Comparison of ENCODE assay signal across 8 cellular contexts in the genomic region with DNA sequence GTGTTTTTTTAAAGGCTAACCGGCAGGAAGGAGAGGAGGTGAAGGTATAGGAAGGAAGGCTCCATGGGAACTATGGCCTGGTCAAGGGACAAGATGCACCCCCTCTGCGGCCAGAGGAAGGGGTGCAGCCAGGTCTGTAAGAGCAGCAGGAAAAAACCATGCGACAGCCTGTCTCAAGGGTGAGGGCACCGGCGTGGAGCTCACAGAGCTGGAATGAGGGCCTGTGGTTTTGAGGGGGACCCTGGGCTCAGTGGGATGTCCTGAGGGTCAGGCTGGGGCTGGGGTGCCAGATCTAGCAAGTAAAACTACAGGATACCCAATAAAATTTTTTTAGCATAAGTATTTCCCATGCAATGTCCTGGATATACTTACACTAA. TPM values are rescaled to one million over a fixed set of nuclear protein-coding genes. Genes with fewer than 3 reads are reported as not detected.
DNase-seq lines count a peak whose midpoint lies in the region; ATAC-seq and TF ChIP-seq lines count a peak whose summit lies in the region.

No MANE protein-coding gene starts in this region.

- H3K9me3 ChIP-seq in iPS-18c (ENCODE audit: control insufficient read depth, insufficient read depth, low read length): no peaks in the 10 kb centered on the region

- DNase-seq in activated T-helper 1 cell treated with anti-CD3 and anti-CD28 coated beads, Interleukin-12 subunit alpha, Interleukin-12 subunit beta, Interleukin-2, Interleukin-4 antibody, amounts not matched to agents 30 ng/mL and 10 ng/mL and 1 ng/mL, durations not matched to agents 14 hours and 24 hours and 36 hours (ENCODE audit: low spot score): no peak
- DNase-seq in stimulated activated naive CD8-positive, alpha-beta T cell treated with anti-CD3 and anti-CD28 coated beads, Interleukin-15, amount 100 ng/mL, for 72 hours: no peak
- DNase-seq in pons (ENCODE audit: low spot score) (no peak), lower leg skin (ENCODE audit: low spot score in 2 of 2) (no peak), NCI-H1092 (lab: John Stamatoyannopoulos, UW) (no peak)

- peak overlapping the region; percentile 76 for H3K4me3 Mint-ChIP-seq in activated T-helper 1 cell treated with anti-CD3 and anti-CD28 coated beads, Interleukin-12 subunit alpha, Interleukin-12 subunit beta, Interleukin-2, Interleukin-4 antibody, amounts not matched to agents 30 ng/mL and 10 ng/mL and 1 ng/mL, durations not matched to agents 14 hours and 24 hours and 36 hours
- peak overlapping the region; percentile 73 to 86 for H3K4me3 Mint-ChIP-seq in stimulated activated naive CD8-positive, alpha-beta T cell treated with anti-CD3 and anti-CD28 coated beads, Interleukin-15, amount 100 ng/mL, for 72 hours

- no peak for TF ChIP-seq POLR2A in lower leg skin (IDR thresholded peaks at IDR 0.05)

- H3K27ac Mint-ChIP-seq in activated T-helper 1 cell treated with anti-CD3 and anti-CD28 coated beads, Interleukin-12 subunit alpha, Interleukin-12 subunit beta, Interleukin-2, Interleukin-4 antibody, amounts not matched to agents 30 ng/mL and 10 ng/mL and 1 ng/mL, durations not matched to agents 14 hours and 24 hours and 36 hours: peak overlapping the region; percentile 55
- peak overlapping the region; percentile 45 to 95 for H3K27ac Mint-ChIP-seq in stimulated activated naive CD8-positive, alpha-beta T cell treated with anti-CD3 and anti-CD28 coated beads, Interleukin-15, amount 100 ng/mL, for 72 hours

- peaks cover 22% of the 10 kb centered on the region for H3K4me1 Mint-ChIP-seq in activated T-helper 1 cell treated with anti-CD3 and anti-CD28 coated beads, Interleukin-12 subunit alpha, Interleukin-12 subunit beta, Interleukin-2, Interleukin-4 antibody, amounts not matched to agents 30 ng/mL and 10 ng/mL and 1 ng/mL, durations not matched to agents 14 hours and 24 hours and 36 hours (ENCODE audit: low read depth)
- H3K4me1 Mint-ChIP-seq in stimulated activated naive CD8-positive, alpha-beta T cell treated with anti-CD3 and anti-CD28 coated beads, Interleukin-15, amount 100 ng/mL, for 72 hours: peaks cover 41% of the 10 kb centered on the region

- no peaks in the 10 kb centered on the region for H3K9me3 Mint-ChIP-seq in activated T-helper 1 cell treated with anti-CD3 and anti-CD28 coated beads, Interleukin-12 subunit alpha, Interleukin-12 subunit beta, Interleukin-2, Interleukin-4 antibody, amounts not matched to agents 30 ng/mL and 10 ng/mL and 1 ng/mL, durations not matched to agents 14 hours and 24 hours and 36 hours
- no peaks in the 10 kb centered on the region for H3K9me3 Mint-ChIP-seq in stimulated activated naive CD8-positive, alpha-beta T cell treated with anti-CD3 and anti-CD28 coated beads, Interleukin-15, amount 100 ng/mL, for 72 hours

- H3K4me3 ChIP-seq in iPS-18c (ENCODE audit: insufficient read depth, low read depth, low read length) (peak overlapping the region; percentile 100; the same call in 1 of the 2 replicates), lower leg skin (ENCODE audit: low read depth, poor library complexity, severe bottlenecking) (no peak overlapping the region)

- no peak for TF ChIP-seq CTCF in lower leg skin (IDR thresholded peaks at IDR 0.05)

- H3K36me3 Mint-ChIP-seq in activated T-helper 1 cell treated with anti-CD3 and anti-CD28 coated beads, Interleukin-12 subunit alpha, Interleukin-12 subunit beta, Interleukin-2, Interleukin-4 antibody, amounts not matched to agents 30 ng/mL and 10 ng/mL and 1 ng/mL, durations not matched to agents 14 hours and 24 hours and 36 hours (ENCODE audit: low read depth): peaks cover 11% of the 10 kb centered on the region

- 57 to 65% methylated on average over 5 of the region's 5 CpGs for WGBS in lower leg skin, 2 donors

- intact Hi-C loops in activated T-helper 1 cell treated with anti-CD3 and anti-CD28 coated beads, Interleukin-12 subunit alpha, Interleukin-12 subunit beta, Interleukin-2, Interleukin-4 antibody, amounts not matched to agents 30 ng/mL and 10 ng/mL and 1 ng/mL, durations not matched to agents 14 hours and 24 hours and 36 hours (cut with micrococcal nuclease): loop anchor here (1.0 kb wide), 7 partner anchors 11 to 478 kb away; a partner anchor contains a TSS
- intact Hi-C loops in lower leg skin (cut with DNase I; ENCODE audit: low total_unique reads): no loop called here

- ATAC-seq in HG02763 (IDR thresholded peaks at IDR 0.05; ENCODE audit: unreplicated experiment): peak; percentile 2
- ATAC-seq in stimulated activated naive CD8-positive, alpha-beta T cell treated with anti-CD3 and anti-CD28 coated beads, Interleukin-15, amount 100 ng/mL, for 72 hours: peak; percentile 3
- no peak for ATAC-seq in HG03565 (IDR thresholded peaks at IDR 0.05; ENCODE audit: unreplicated experiment)

- H3K27me3 Mint-ChIP-seq in activated T-helper 1 cell treated with anti-CD3 and anti-CD28 coated beads, Interleukin-12 subunit alpha, Interleukin-12 subunit beta, Interleukin-2, Interleukin-4 antibody, amounts not matched to agents 30 ng/mL and 10 ng/mL and 1 ng/mL, durations not matched to agents 14 hours and 24 hours and 36 hours (ENCODE audit: insufficient read depth): peaks cover 13% of the 10 kb centered on the region
- peaks cover 10% of the 10 kb centered on the region for H3K27me3 Mint-ChIP-seq in stimulated activated naive CD8-positive, alpha-beta T cell treated with anti-CD3 and anti-CD28 coated beads, Interleukin-15, amount 100 ng/mL, for 72 hours

RNA-seq across cellular contexts. Expression of a gene that starts 0.5 kb away (rescaled TPM):
- total RNA-seq in activated T-helper 1 cell treated with anti-CD3 and anti-CD28 coated beads, Interleukin-12 subunit alpha, Interleukin-12 subunit beta, Interleukin-2, Interleukin-4 antibody, amounts not matched to agents 30 ng/mL and 10 ng/mL and 1 ng/mL, durations not matched to agents 14 hours and 24 hours and 36 hours: 57.0 and 61.9 TPM in 2 replicates
- 10 to 100 TPM; 43.8 to 69.4 (median 54.9) TPM for total RNA-seq in lower leg skin

RNA-seq across cellular contexts. Expression of a gene that starts 5.9 kb away (rescaled TPM):
- total RNA-seq in activated T-helper 1 cell treated with anti-CD3 and anti-CD28 coated beads, Interleukin-12 subunit alpha, Interleukin-12 subunit beta, Interleukin-2, Interleukin-4 antibody, amounts not matched to agents 30 ng/mL and 10 ng/mL and 1 ng/mL, durations not matched to agents 14 hours and 24 hours and 36 hours: 24.7 and 25.1 TPM in 2 replicates
- 1 to 10 TPM; 2.3 to 6.2 (median 2.5) TPM for total RNA-seq in lower leg skin

RNA-seq across cellular contexts. Expression of a gene that starts 8.3 kb away (rescaled TPM):
- total RNA-seq in activated T-helper 1 cell treated with anti-CD3 and anti-CD28 coated beads, Interleukin-12 subunit alpha, Interleukin-12 subunit beta, Interleukin-2, Interleukin-4 antibody, amounts not matched to agents 30 ng/mL and 10 ng/mL and 1 ng/mL, durations not matched to agents 14 hours and 24 hours and 36 hours: 1.0 and 1.2 TPM in 2 replicates
- 1 to 10 TPM in 3 of 4 donors, under 1 TPM in 1; 0.71 to 2.2 (median 1.3) TPM for total RNA-seq in lower leg skin

RNA-seq across cellular contexts. Expression of a gene that starts 9.9 kb away (rescaled TPM):
- 37.2 and 37.7 TPM in 2 replicates for total RNA-seq in activated T-helper 1 cell treated with anti-CD3 and anti-CD28 coated beads, Interleukin-12 subunit alpha, Interleukin-12 subunit beta, Interleukin-2, Interleukin-4 antibody, amounts not matched to agents 30 ng/mL and 10 ng/mL and 1 ng/mL, durations not matched to agents 14 hours and 24 hours and 36 hours
- 10 to 100 TPM in 3 of 4 donors, 1 to 10 TPM in 1; 9.6 to 19.4 (median 12.8) TPM for total RNA-seq in lower leg skin

RNA-seq across cellular contexts. Expression of a gene that starts 18.7 kb away (rescaled TPM):
- total RNA-seq in activated T-helper 1 cell treated with anti-CD3 and anti-CD28 coated beads, Interleukin-12 subunit alpha, Interleukin-12 subunit beta, Interleukin-2, Interleukin-4 antibody, amounts not matched to agents 30 ng/mL and 10 ng/mL and 1 ng/mL, durations not matched to agents 14 hours and 24 hours and 36 hours: 35.6 and 37.4 TPM in 2 replicates
- total RNA-seq in lower leg skin: 10 to 100 TPM; 50.3 to 85.8 (median 57.4) TPM
